8 cellular contexts compared by ENCODE assay signal in the genomic region with DNA sequence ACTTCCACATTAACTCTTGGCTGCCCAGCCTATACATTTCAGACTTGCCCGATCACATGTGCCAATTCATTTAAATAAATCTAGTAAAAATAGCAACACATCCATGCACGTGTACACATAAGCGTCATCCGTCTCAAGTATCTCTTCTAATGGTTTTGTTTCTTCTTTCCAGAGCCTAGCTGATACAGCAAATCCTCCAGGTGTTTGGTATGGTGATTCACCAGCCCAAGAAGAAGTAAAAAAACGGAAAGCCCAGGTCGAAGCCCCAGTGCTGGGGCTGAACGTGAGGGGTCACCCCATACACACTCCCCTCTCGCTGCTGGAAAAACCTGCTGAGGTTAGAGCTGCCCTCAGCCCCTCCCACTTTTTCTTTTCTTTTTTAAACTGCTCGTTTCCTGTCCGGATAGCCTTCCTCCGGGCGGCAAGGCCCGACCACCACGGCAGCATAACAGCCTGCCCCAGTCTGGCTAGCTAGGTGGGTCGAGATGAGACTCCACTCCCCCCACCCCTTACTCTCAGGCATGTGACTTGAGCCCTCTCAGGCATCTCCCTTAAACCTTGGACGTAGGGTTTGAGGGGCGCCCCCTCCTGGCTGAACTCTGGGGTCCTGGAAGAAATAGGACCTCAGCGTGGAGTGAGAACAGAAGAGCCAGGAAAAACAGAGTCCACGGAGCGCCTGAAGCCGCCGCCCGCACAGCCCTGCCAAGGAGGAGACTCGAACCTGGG. TPM values are rescaled to one million over a fixed set of nuclear protein-coding genes. Genes with fewer than 3 reads are reported as not detected.
DNase-seq lines count a peak whose midpoint lies in the region; ATAC-seq and TF ChIP-seq lines count a peak whose summit lies in the region.

No MANE protein-coding gene starts in this region.

- peak overlapping the region; percentile 57 for H3K9ac ChIP-seq in MM.1S (ENCODE audit: low read length)

- H3K27me3 ChIP-seq in MM.1S (replicated peaks; ENCODE audit: insufficient read depth, low read length) (peaks cover 65% of the 10 kb centered on the region), adrenal gland (peaks cover 86% of the 10 kb centered on the region)

- H3K4me2 ChIP-seq in MM.1S (ENCODE audit: low read depth, low read length): peak overlapping the region; percentile 82

- no peak overlapping the region for H3K27ac Mint-ChIP-seq in activated T-cell treated with anti-CD3 and anti-CD28 coated beads, Interleukin-2, amount 50 U/mL, for 24 hours
- peak overlapping the region; percentile 25 for H3K27ac Mint-ChIP-seq in activated naive CD8-positive, alpha-beta T cell treated with anti-CD3 and anti-CD28 coated beads, Interleukin-2, amount 10 ng/mL, durations not matched to agents 7 days and 5 days
- H3K27ac Mint-ChIP-seq in nephron progenitor cell: no peak overlapping the region

- H3K4me1 ChIP-seq in MM.1S (ENCODE audit: low read length) (peaks cover 24% of the 10 kb centered on the region), adrenal gland (replicated peaks in 1 of 2) (peaks cover 0 to 6% of the 10 kb centered on the region in 2 donors)

- no peaks in the 10 kb centered on the region for H3K79me2 ChIP-seq in MM.1S (ENCODE audit: low read length)

- WGBS in adrenal gland, 4 donors: 8 to 11% (median 10%) methylated on average over 24 of the region's 24 CpGs

- intact Hi-C loops in adrenal gland (cut with DNase I): loop anchor here in 1 of 2 donors (10.0 kb wide), 1 partner anchor 119 kb away; no protein-coding TSS in a partner anchor

- TF ChIP-seq POLR2A in adrenal gland (IDR thresholded peaks at IDR 0.05): no peak

- H3K27me3 Mint-ChIP-seq in activated T-cell treated with anti-CD3 and anti-CD28 coated beads, Interleukin-2, amount 50 U/mL, for 24 hours: peaks cover 79% of the 10 kb centered on the region
- H3K27me3 Mint-ChIP-seq in activated naive CD8-positive, alpha-beta T cell treated with anti-CD3 and anti-CD28 coated beads, Interleukin-2, amount 10 ng/mL, durations not matched to agents 7 days and 5 days: peaks cover 81% of the 10 kb centered on the region
- H3K27me3 Mint-ChIP-seq in nephron progenitor cell (ENCODE audit: low read depth, poor library complexity): peaks cover 98% of the 10 kb centered on the region

- H2AFZ ChIP-seq in MM.1S (ENCODE audit: low read length): peak overlapping the region; percentile 61

- H3K9me3 ChIP-seq in MM.1S (replicated peaks; ENCODE audit: insufficient read depth, low read length): no peaks in the 10 kb centered on the region
- no peaks in the 10 kb centered on the region for H3K9me3 ChIP-seq in adrenal gland (replicated peaks in 1 of 3)

- peak; percentile 23 for ATAC-seq in activated naive CD8-positive, alpha-beta T cell treated with anti-CD3 and anti-CD28 coated beads, Interleukin-2, amount 10 ng/mL, durations not matched to agents 7 days and 5 days (ENCODE audit: low read depth)
- ATAC-seq in HG03354 (IDR thresholded peaks at IDR 0.05; ENCODE audit: poor library complexity, severe bottlenecking, unreplicated experiment): no peak
- no peak for ATAC-seq in GM18909 (IDR thresholded peaks at IDR 0.05; ENCODE audit: poor library complexity, unreplicated experiment)

- no peaks in the 10 kb centered on the region for H3K36me3 ChIP-seq in MM.1S (replicated peaks; ENCODE audit: insufficient read depth, low read length)
- no peaks in the 10 kb centered on the region for H3K36me3 ChIP-seq in adrenal gland (replicated peaks in 1 of 2)

- H3K4me1 Mint-ChIP-seq in activated T-cell treated with anti-CD3 and anti-CD28 coated beads, Interleukin-2, amount 50 U/mL, for 24 hours (ENCODE audit: low read depth): peaks cover 42% of the 10 kb centered on the region
- peaks cover 34% of the 10 kb centered on the region for H3K4me1 Mint-ChIP-seq in activated naive CD8-positive, alpha-beta T cell treated with anti-CD3 and anti-CD28 coated beads, Interleukin-2, amount 10 ng/mL, durations not matched to agents 7 days and 5 days
- peaks cover 27% of the 10 kb centered on the region for H3K4me1 Mint-ChIP-seq in nephron progenitor cell

- DNase-seq in activated T-cell treated with anti-CD3 and anti-CD28 coated beads, Interleukin-2, amount 50 U/mL, for 24 hours: peak; percentile 48
- DNase-seq in activated T-cell treated with anti-CD3 and anti-CD28 coated beads for 4 hours: no peak
- DNase-seq in MM.1S: peak; percentile 87
- DNase-seq in activated naive CD8-positive, alpha-beta T cell treated with anti-CD3 and anti-CD28 coated beads, Interleukin-2, amount 10 ng/mL, durations not matched to agents 7 days and 5 days: peak; percentile 53
- DNase-seq in nephron progenitor cell: peak; percentile 74
- DNase-seq in adrenal gland: no peak

- peaks cover 37% of the 10 kb centered on the region for H3F3A ChIP-seq in MM.1S (ENCODE audit: insufficient read depth, low read length)

- H3K27ac ChIP-seq in MM.1S (ENCODE audit: low read length) (peak overlapping the region; percentile 78), adrenal gland (no peak overlapping the region)

- peak; percentile 52 for TF ChIP-seq CTCF in MM.1S (IDR thresholded peaks at IDR 0.05; ENCODE audit: low read length)
- TF ChIP-seq CTCF in nephron progenitor cell (IDR thresholded peaks at IDR 0.05): peak; percentile 47
- no peak for TF ChIP-seq CTCF in adrenal gland (IDR thresholded peaks at IDR 0.05)

- POLR2A ChIA-PET in activated naive CD8-positive, alpha-beta T cell treated with anti-CD3 and anti-CD28 coated beads, Interleukin-2, amount 10 ng/mL, durations not matched to agents 7 days and 5 days (lab: Charles Lee): interaction anchor here (0.9 kb wide), 1 partner anchor 61 kb away, joined by 3 read pairs; a partner anchor contains a TSS

- peak overlapping the region; percentile 59 for H3K4me3 Mint-ChIP-seq in activated T-cell treated with anti-CD3 and anti-CD28 coated beads, Interleukin-2, amount 50 U/mL, for 24 hours
- H3K4me3 Mint-ChIP-seq in activated naive CD8-positive, alpha-beta T cell treated with anti-CD3 and anti-CD28 coated beads, Interleukin-2, amount 10 ng/mL, durations not matched to agents 7 days and 5 days: peak overlapping the region; percentile 72
- peak overlapping the region; percentile 76 for H3K4me3 Mint-ChIP-seq in nephron progenitor cell

- H4K20me1 ChIP-seq in MM.1S (ENCODE audit: insufficient read depth, low read length): no peaks in the 10 kb centered on the region

- no peaks in the 10 kb centered on the region for H3K9me2 ChIP-seq in MM.1S (replicated peaks; ENCODE audit: insufficient read depth, low read length)

- peak overlapping the region; percentile 51 for H3K4me3 ChIP-seq in MM.1S (ENCODE audit: low read length)
- H3K4me3 ChIP-seq in adrenal gland: no peak overlapping the region

- no peaks in the 10 kb centered on the region for H3K36me3 Mint-ChIP-seq in activated T-cell treated with anti-CD3 and anti-CD28 coated beads, Interleukin-2, amount 50 U/mL, for 24 hours (ENCODE audit: low read depth)
- no peaks in the 10 kb centered on the region for H3K36me3 Mint-ChIP-seq in activated naive CD8-positive, alpha-beta T cell treated with anti-CD3 and anti-CD28 coated beads, Interleukin-2, amount 10 ng/mL, durations not matched to agents 7 days and 5 days
- no peaks in the 10 kb centered on the region for H3K36me3 Mint-ChIP-seq in nephron progenitor cell (ENCODE audit: low read depth)

- no peaks in the 10 kb centered on the region for H3K9me3 Mint-ChIP-seq in activated T-cell treated with anti-CD3 and anti-CD28 coated beads, Interleukin-2, amount 50 U/mL, for 24 hours
- no peaks in the 10 kb centered on the region for H3K9me3 Mint-ChIP-seq in activated naive CD8-positive, alpha-beta T cell treated with anti-CD3 and anti-CD28 coated beads, Interleukin-2, amount 10 ng/mL, durations not matched to agents 7 days and 5 days
- peaks cover 9% of the 10 kb centered on the region for H3K9me3 Mint-ChIP-seq in nephron progenitor cell

RNA-seq across cellular contexts. Expression of a gene that starts 13.9 kb away (rescaled TPM):
- total RNA-seq in activated naive CD8-positive, alpha-beta T cell treated with anti-CD3 and anti-CD28 coated beads, Interleukin-2, amount 10 ng/mL, durations not matched to agents 7 days and 5 days: not detected
- not detected for total RNA-seq in adrenal gland
- not detected for polyA plus RNA-seq in adrenal gland

RNA-seq across cellular contexts. Expression of a gene that starts 39.2 kb away (rescaled TPM):
- 10 to 100 TPM; 12.9 to 13.3 TPM for total RNA-seq in activated naive CD8-positive, alpha-beta T cell treated with anti-CD3 and anti-CD28 coated beads, Interleukin-2, amount 10 ng/mL, durations not matched to agents 7 days and 5 days
- total RNA-seq in adrenal gland: 10 to 100 TPM in 7 of 8 donors, 1 to 10 TPM in 1; 9.5 to 19.3 (median 14.0) TPM
- polyA plus RNA-seq in adrenal gland: 10 to 100 TPM in 2 of 3 donors, 1 to 10 TPM in 1; 4.2 to 19.5 (median 10.4) TPM

Comparison
In these comparisons a context has a peak if more than half of its experiments do, and no peak if none do; other contexts are left out.
1. DNase-seq: peak in activated T-cell treated with anti-CD3 and anti-CD28 coated beads, Interleukin-2, amount 50 U/mL, for 24 hours (single experiment), MM.1S (single experiment), activated naive CD8-positive, alpha-beta T cell treated with anti-CD3 and anti-CD28 coated beads, Interleukin-2, amount 10 ng/mL, durations not matched to agents 7 days and 5 days (single experiment) and nephron progenitor cell (single experiment); none in activated T-cell treated with anti-CD3 and anti-CD28 coated beads for 4 hours (single experiment) and adrenal gland (0 of 7).
2. CTCF ChIP-seq: peak in MM.1S (single experiment) and nephron progenitor cell (single experiment); none in adrenal gland (0 of 6).
3. Peak in every context shown above with its lines, with median percentiles within 50 percentile points of each other: H3K4me3 Mint-ChIP-seq.